ENCODE assay signal across 15 cellular contexts in the genomic region with DNA sequence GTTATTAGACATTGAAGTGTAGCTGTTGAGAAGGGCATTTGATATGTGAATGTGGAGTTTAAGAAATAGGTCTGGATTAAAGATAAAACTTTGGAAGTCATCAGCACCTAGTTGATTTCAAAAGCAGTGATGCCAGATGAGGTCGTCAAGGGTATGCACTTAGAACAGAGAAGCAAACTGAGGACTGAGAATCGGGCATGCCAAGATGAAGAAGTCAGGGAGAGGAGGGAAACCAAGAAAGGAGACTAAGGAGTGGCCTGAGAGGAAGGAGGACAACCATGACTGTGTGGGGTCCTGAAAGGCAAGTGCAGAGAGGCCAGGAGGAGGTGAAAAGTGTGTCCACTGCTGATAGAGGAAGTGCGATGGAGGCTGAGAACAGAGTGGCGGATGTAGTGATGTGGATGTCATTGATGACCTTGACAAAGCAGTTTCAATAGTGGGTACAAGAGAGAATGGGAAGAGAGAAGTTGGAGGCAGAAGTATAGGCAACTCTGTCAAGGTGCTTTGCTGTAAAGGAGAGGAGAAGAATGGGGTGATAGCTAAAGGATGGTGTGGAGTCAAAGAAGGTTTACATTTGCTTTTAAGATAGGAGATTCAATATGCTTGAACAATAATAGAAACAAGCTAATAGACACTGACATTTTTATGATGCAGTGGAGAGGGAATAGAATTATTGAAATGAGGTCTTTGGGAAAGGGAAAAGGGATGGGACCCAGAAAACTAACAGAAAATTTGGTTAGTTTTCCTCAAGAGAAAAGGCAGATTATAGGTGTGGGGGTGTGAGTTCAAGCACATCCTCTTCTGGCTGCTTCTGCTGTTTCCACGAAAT.
"Had no signal": no experiment of that assay in that cellular context is flagged by ENCODE, and none has a peak within 500 bp of the region (broad histone marks: within the 10 kb centered on the region; RNA-seq: fewer than 3 reads in every experiment).

No MANE protein-coding gene starts in this region.

- H3K27me3 ChIP-seq: ascending aorta, upper lobe of left lung had no signal

- H3K36me3 ChIP-seq: ascending aorta, upper lobe of left lung had no signal

- H3K4me3 Mint-ChIP-seq: activated CD4-positive, alpha-beta memory T cell treated with anti-CD3 and anti-CD28 coated beads, Interleukin-2, amount 10 ng/mL, durations not matched to agents 7 days and 5 days; activated naive CD8-positive, alpha-beta T cell treated with anti-CD3 and anti-CD28 coated beads, Interleukin-2, amount 50 U/mL, for 24 hours; immature natural killer cell; natural killer cell treated with Interleukin-12 subunit alpha and Interleukin-12 subunit beta and Interleukin-15 and Interleukin-18, amount 100 ng/mL, for 72 hours had no signal

- H3K9me3 Mint-ChIP-seq: immature natural killer cell; natural killer cell treated with Interleukin-12 subunit alpha and Interleukin-12 subunit beta and Interleukin-15 and Interleukin-18, amount 100 ng/mL, for 72 hours had no signal

- H3K4me3 ChIP-seq: ascending aorta, mucosa of descending colon, upper lobe of left lung had no signal

- H3K27ac Mint-ChIP-seq: activated CD4-positive, alpha-beta memory T cell treated with anti-CD3 and anti-CD28 coated beads, Interleukin-2, amount 10 ng/mL, durations not matched to agents 7 days and 5 days; activated naive CD8-positive, alpha-beta T cell treated with anti-CD3 and anti-CD28 coated beads, Interleukin-2, amount 50 U/mL, for 24 hours; natural killer cell treated with Interleukin-12 subunit alpha and Interleukin-12 subunit beta and Interleukin-15 and Interleukin-18, amount 100 ng/mL, for 72 hours had no signal

- ATAC-seq: left cardiac atrium; natural killer cell treated with Interleukin-12 subunit alpha and Interleukin-12 subunit beta and Interleukin-15 and Interleukin-18, amount 100 ng/mL, for 72 hours had no signal

- FAIRE-seq: bronchial epithelial cell had no signal

- H3K36me3 Mint-ChIP-seq: natural killer cell treated with Interleukin-12 subunit alpha and Interleukin-12 subunit beta and Interleukin-15 and Interleukin-18, amount 100 ng/mL, for 72 hours had no signal

- DNase-seq: activated CD4-positive, alpha-beta memory T cell treated with anti-CD3 and anti-CD28 coated beads, Interleukin-2, amount 10 ng/mL, durations not matched to agents 7 days and 5 days; activated CD8-positive, alpha-beta memory T cell treated with anti-CD3 and anti-CD28 coated beads, Interleukin-2, amount 50 U/mL, for 4 hours; activated naive CD8-positive, alpha-beta T cell treated with anti-CD3 and anti-CD28 coated beads, Interleukin-2, amount 50 U/mL, for 24 hours; glutamatergic neuron; immature natural killer cell; left cardiac atrium; mucosa of descending colon; stimulated activated CD4-positive, alpha-beta T cell treated with anti-CD3 and anti-CD28 coated beads, Interleukin-2, amount 100 ng/mL, for 48 hours; stimulated activated naive CD8-positive, alpha-beta T cell treated with anti-CD3 and anti-CD28 coated beads, Interleukin-15, Interleukin-2, amounts not matched to agents 100 U/mL and 50 U/mL, for 24 hours; T1000; upper lobe of left lung had no signal

- H3K27ac ChIP-seq: ascending aorta, VCaP had no signal

- H3K9me3 ChIP-seq: ascending aorta, mucosa of descending colon, upper lobe of left lung had no signal
